ENCODE assay signal across 17 cellular contexts in the genomic region with DNA sequence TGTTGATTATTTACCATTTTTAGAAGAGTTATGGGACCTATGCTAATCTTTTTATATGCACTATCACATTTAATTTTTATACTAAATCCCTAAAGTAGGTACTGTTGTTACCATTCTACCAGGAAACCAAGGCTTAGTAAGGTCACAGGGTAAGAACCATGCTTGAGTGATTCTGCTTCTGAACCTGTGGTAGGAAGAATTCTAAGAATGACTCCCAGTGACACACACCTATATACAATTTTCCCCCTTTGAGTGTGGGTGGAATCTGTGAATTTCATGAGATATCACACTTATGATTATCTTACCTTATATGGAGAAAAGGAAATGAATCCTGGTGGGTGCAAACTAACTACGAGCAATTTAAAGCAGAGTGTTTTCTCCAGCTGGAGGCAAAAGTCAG.
DNase-seq lines count a peak whose midpoint lies in the region; ATAC-seq lines count a peak whose summit lies in the region.
"Had no signal": no experiment of that assay in that cellular context is flagged by ENCODE, and none has a peak within 500 bp of the region (broad histone marks: within the 10 kb centered on the region; RNA-seq: fewer than 3 reads in every experiment).

No MANE protein-coding gene starts in this region.

- H3K4me3 Mint-ChIP-seq in activated T-helper 1 cell treated with anti-CD3 and anti-CD28 coated beads, Interleukin-12 subunit alpha, Interleukin-12 subunit beta, Interleukin-2, Interleukin-4 antibody, amounts not matched to agents 30 ng/mL and 10 ng/mL and 1 ng/mL, durations not matched to agents 14 hours and 24 hours and 36 hours, result no peak overlapping the region
- H3K4me3 Mint-ChIP-seq: GM23338 had no signal

- no peak overlapping the region for H3K14ac ChIP-seq in mesenchymal stem cell (ENCODE audit: low read length in 2 of 2)

- H3K4me1 ChIP-seq in mesenchymal stem cell (ENCODE audit: control insufficient read depth, insufficient read depth, low read depth, low read length), result peaks cover 2% of the 10 kb centered on the region
- H3K4me1 ChIP-seq: A549 had no signal

- H3K27me3 ChIP-seq in mesenchymal stem cell (ENCODE audit: control insufficient read depth in 1 of 2, insufficient read depth in 1 of 2, low read length in 2 of 2), result no peaks in the 10 kb centered on the region

- H3K18ac ChIP-seq in mesenchymal stem cell (ENCODE audit: low read depth in 1 of 2, low read length in 2 of 2), result no peak overlapping the region

- H2BK15ac ChIP-seq in mesenchymal stem cell (ENCODE audit: low read depth, poor library complexity, severe bottlenecking), result no peak overlapping the region

- no peak overlapping the region for H3K9ac ChIP-seq in mesenchymal stem cell (ENCODE audit: low read length)

- no peak overlapping the region for H3K27ac Mint-ChIP-seq in activated T-helper 1 cell treated with anti-CD3 and anti-CD28 coated beads, Interleukin-12 subunit alpha, Interleukin-12 subunit beta, Interleukin-2, Interleukin-4 antibody, amounts not matched to agents 30 ng/mL and 10 ng/mL and 1 ng/mL, durations not matched to agents 14 hours and 24 hours and 36 hours

- no peak overlapping the region for H2BK5ac ChIP-seq in mesenchymal stem cell (ENCODE audit: low read depth, low read length, poor library complexity, severe bottlenecking)

- no peaks in the 10 kb centered on the region for H3K9me3 ChIP-seq in mesenchymal stem cell (ENCODE audit: control insufficient read depth, low read length)
- H3K9me3 ChIP-seq: A549 had no signal

- 93% methylated on average over 1 of the region's 1 CpG for WGBS in mesenchymal stem cell

- no peaks in the 10 kb centered on the region for H3K36me3 ChIP-seq in mesenchymal stem cell (ENCODE audit: control insufficient read depth in 1 of 2, insufficient read depth in 2 of 2, low read depth in 1 of 2, low read length in 2 of 2)

- H3K79me1 ChIP-seq in mesenchymal stem cell (replicated peaks; ENCODE audit: low read length, poor library complexity, severe bottlenecking), result no peaks in the 10 kb centered on the region

- H3K9me3 Mint-ChIP-seq in activated T-helper 1 cell treated with anti-CD3 and anti-CD28 coated beads, Interleukin-12 subunit alpha, Interleukin-12 subunit beta, Interleukin-2, Interleukin-4 antibody, amounts not matched to agents 30 ng/mL and 10 ng/mL and 1 ng/mL, durations not matched to agents 14 hours and 24 hours and 36 hours, result no peaks in the 10 kb centered on the region
- H3K9me3 Mint-ChIP-seq: GM23338 had no signal

- no peak overlapping the region for H2BK120ac ChIP-seq in mesenchymal stem cell (ENCODE audit: low read depth, low read length)

- H3K27me3 Mint-ChIP-seq in activated T-helper 1 cell treated with anti-CD3 and anti-CD28 coated beads, Interleukin-12 subunit alpha, Interleukin-12 subunit beta, Interleukin-2, Interleukin-4 antibody, amounts not matched to agents 30 ng/mL and 10 ng/mL and 1 ng/mL, durations not matched to agents 14 hours and 24 hours and 36 hours (ENCODE audit: insufficient read depth), result no peaks in the 10 kb centered on the region

- H3K27ac ChIP-seq in mesenchymal stem cell (ENCODE audit: low read length, poor library complexity, severe bottlenecking), result peak overlapping the region; percentile 70
- H3K27ac ChIP-seq: A549 had no signal

- peak overlapping the region; percentile 99 for H2AK5ac ChIP-seq in mesenchymal stem cell (ENCODE audit: low read length, severe bottlenecking)

- DNase-seq in mesenchymal stem cell, result no peak
- no peak for DNase-seq in NCI-H146 (lab: John Stamatoyannopoulos, UW)
- no peak for DNase-seq in activated T-helper 1 cell treated with anti-CD3 and anti-CD28 coated beads, Interleukin-12 subunit alpha, Interleukin-12 subunit beta, Interleukin-2, Interleukin-4 antibody, amounts not matched to agents 30 ng/mL and 10 ng/mL and 1 ng/mL, durations not matched to agents 14 hours and 24 hours and 36 hours (ENCODE audit: low spot score)
- DNase-seq in amygdala (lab: John Stamatoyannopoulos, UW), result no peak
- DNase-seq: AML-193, Calu3, KG1, NCI-H1048, NCI-H1694 treated with DMSO at 0.1 percent for 48 hours, NCI-H446, NCI-H748 treated with DMSO at 0.1 percent for 48 hours, PC-3 had no signal

- H4K8ac ChIP-seq in mesenchymal stem cell (ENCODE audit: low read length), result no peak overlapping the region

- intact Hi-C loops in activated T-helper 1 cell treated with anti-CD3 and anti-CD28 coated beads, Interleukin-12 subunit alpha, Interleukin-12 subunit beta, Interleukin-2, Interleukin-4 antibody, amounts not matched to agents 30 ng/mL and 10 ng/mL and 1 ng/mL, durations not matched to agents 14 hours and 24 hours and 36 hours (cut with micrococcal nuclease), result no loop called here

- H3K36me3 Mint-ChIP-seq in activated T-helper 1 cell treated with anti-CD3 and anti-CD28 coated beads, Interleukin-12 subunit alpha, Interleukin-12 subunit beta, Interleukin-2, Interleukin-4 antibody, amounts not matched to agents 30 ng/mL and 10 ng/mL and 1 ng/mL, durations not matched to agents 14 hours and 24 hours and 36 hours (ENCODE audit: low read depth), result no peaks in the 10 kb centered on the region

- peak; percentile 69 for ATAC-seq in GM18508 (IDR thresholded peaks at IDR 0.05; ENCODE audit: insufficient read depth, unreplicated experiment)
- peak; percentile 51 for ATAC-seq in GM21529 (IDR thresholded peaks at IDR 0.05; ENCODE audit: unreplicated experiment)
- peak; percentile 45 for ATAC-seq in HG03469 (IDR thresholded peaks at IDR 0.05; ENCODE audit: unreplicated experiment)
- ATAC-seq: A549, GM23338, PC-3 had no signal

- no peak overlapping the region for H2AFZ ChIP-seq in mesenchymal stem cell (ENCODE audit: low read depth, low read length)
- H2AFZ ChIP-seq: GM23338 had no signal

- no peak overlapping the region for H3K4me3 ChIP-seq in mesenchymal stem cell (ENCODE audit: insufficient read depth in 1 of 2, low read depth in 1 of 2, low read length in 2 of 2)
- H3K4me3 ChIP-seq: A549, GM23338 had no signal

- H3K4me1 Mint-ChIP-seq in activated T-helper 1 cell treated with anti-CD3 and anti-CD28 coated beads, Interleukin-12 subunit alpha, Interleukin-12 subunit beta, Interleukin-2, Interleukin-4 antibody, amounts not matched to agents 30 ng/mL and 10 ng/mL and 1 ng/mL, durations not matched to agents 14 hours and 24 hours and 36 hours (ENCODE audit: low read depth), result no peaks in the 10 kb centered on the region

- no peak overlapping the region for H2BK12ac ChIP-seq in mesenchymal stem cell (ENCODE audit: low read length in 2 of 2)

- H3K4me2 ChIP-seq in mesenchymal stem cell (ENCODE audit: low read length, poor library complexity, severe bottlenecking), result no peak overlapping the region
- H3K4me2 ChIP-seq: A549, GM23338 had no signal

- no peak overlapping the region for H3K23ac ChIP-seq in mesenchymal stem cell (ENCODE audit: low read length in 2 of 2)

- H4K91ac ChIP-seq in mesenchymal stem cell (ENCODE audit: low read length), result no peak overlapping the region

- no peak overlapping the region for H3K4ac ChIP-seq in mesenchymal stem cell (ENCODE audit: low read depth in 1 of 2, low read length in 2 of 2)
